In genomic region chr3:119145500-119146167, GRCh38 we compare ENCODE assay signal across 8 cellular contexts. TPM values are rescaled to one million over a fixed set of nuclear protein-coding genes. Genes with fewer than 3 reads are reported as not detected.
DNase-seq lines count a peak whose midpoint lies in the region; ATAC-seq lines count a peak whose summit lies in the region.

Gene TEX55, plus strand, starts transcription at chr3:119146165. Its CDS starts 25 bp downstream, at chr3:119146190.

- no peaks in the 10 kb centered on the region for H3K9me3 Mint-ChIP-seq in activated CD4-positive, alpha-beta T cell treated with anti-CD3 and anti-CD28 coated beads, Interleukin-2, amount 10 ng/mL, durations not matched to agents 7 days and 5 days
- H3K9me3 Mint-ChIP-seq in stimulated activated naive B cell treated with anti-CD40 and anti-IgM and Interleukin-4, amounts not matched to agents 10 μg/mL and 1 μg/mL and 100 μg/mL, for 72 hours: no peaks in the 10 kb centered on the region

- no peak within 1 kb of the TSS for H3K27ac Mint-ChIP-seq in activated CD4-positive, alpha-beta T cell treated with anti-CD3 and anti-CD28 coated beads, Interleukin-2, amount 10 ng/mL, durations not matched to agents 7 days and 5 days
- H3K27ac Mint-ChIP-seq in stimulated activated naive B cell treated with anti-CD40 and anti-IgM and Interleukin-4, amounts not matched to agents 10 μg/mL and 1 μg/mL and 100 μg/mL, for 72 hours: peak within 1 kb of the TSS; percentile 0

- no peaks in the 10 kb centered on the region for H3K27me3 Mint-ChIP-seq in activated CD4-positive, alpha-beta T cell treated with anti-CD3 and anti-CD28 coated beads, Interleukin-2, amount 10 ng/mL, durations not matched to agents 7 days and 5 days
- no peaks in the 10 kb centered on the region for H3K27me3 Mint-ChIP-seq in stimulated activated naive B cell treated with anti-CD40 and anti-IgM and Interleukin-4, amounts not matched to agents 10 μg/mL and 1 μg/mL and 100 μg/mL, for 72 hours

- no peaks in the 10 kb centered on the region for H3K27me3 ChIP-seq in H7 (ENCODE audit: control insufficient read depth, insufficient read depth, low read length)

- H3K4me3 Mint-ChIP-seq in activated CD4-positive, alpha-beta T cell treated with anti-CD3 and anti-CD28 coated beads, Interleukin-2, amount 10 ng/mL, durations not matched to agents 7 days and 5 days: no peak within 1 kb of the TSS
- H3K4me3 Mint-ChIP-seq in stimulated activated naive B cell treated with anti-CD40 and anti-IgM and Interleukin-4, amounts not matched to agents 10 μg/mL and 1 μg/mL and 100 μg/mL, for 72 hours: no peak within 1 kb of the TSS

- intact Hi-C loops in Right ventricle myocardium inferior (cut with DNase I) (loop anchor here (1.0 kb wide), 1 partner anchor 96 kb away; no protein-coding TSS in a partner anchor), cardiac septum (cut with DNase I) (loop anchor here (5.0 kb wide), 1 partner anchor 97 kb away; the partner anchor contains the start of gene B4GALT4)

- no peaks in the 10 kb centered on the region for H3K36me3 ChIP-seq in H7 (replicated peaks; ENCODE audit: control insufficient read depth, insufficient read depth, low read length)

- POLR2A ChIA-PET in activated CD4-positive, alpha-beta T cell treated with anti-CD3 and anti-CD28 coated beads, Interleukin-2, amount 10 ng/mL, durations not matched to agents 7 days and 5 days (lab: Charles Lee): no interaction called here

- DNase-seq in Right ventricle myocardium inferior (ENCODE audit: missing footprints) (no peak), cardiac septum (ENCODE audit: low spot score) (no peak), H7 (peak; percentile 82), NCI-H1436 treated with DMSO at 0.1 percent for 48 hours (lab: John Stamatoyannopoulos, UW) (peak; percentile 10), hepatic stellate cell (ENCODE audit: low spot score) (peak; percentile 73)
- DNase-seq in activated CD4-positive, alpha-beta T cell treated with anti-CD3 and anti-CD28 coated beads, Interleukin-2, amount 10 ng/mL, durations not matched to agents 7 days and 5 days: peak; percentile 19
- no peak for DNase-seq in stimulated activated naive B cell treated with anti-CD40 and anti-IgM and Interleukin-4, amounts not matched to agents 10 μg/mL and 1 μg/mL and 100 μg/mL, for 72 hours
- no peak for DNase-seq in central memory CD4-positive, alpha-beta T cell

- CTCF ChIA-PET in activated CD4-positive, alpha-beta T cell treated with anti-CD3 and anti-CD28 coated beads, Interleukin-2, amount 10 ng/mL, durations not matched to agents 7 days and 5 days (lab: Charles Lee): no interaction called here

- ATAC-seq in Right ventricle myocardium inferior: peak; percentile 46
- ATAC-seq in stimulated activated naive B cell treated with anti-CD40 and anti-IgM and Interleukin-4, amounts not matched to agents 10 μg/mL and 1 μg/mL and 100 μg/mL, for 72 hours (replicated peaks): peak; percentile 55 to 63

- H3K4me1 Mint-ChIP-seq in activated CD4-positive, alpha-beta T cell treated with anti-CD3 and anti-CD28 coated beads, Interleukin-2, amount 10 ng/mL, durations not matched to agents 7 days and 5 days: peaks cover 2% of the 10 kb centered on the region
- H3K4me1 Mint-ChIP-seq in stimulated activated naive B cell treated with anti-CD40 and anti-IgM and Interleukin-4, amounts not matched to agents 10 μg/mL and 1 μg/mL and 100 μg/mL, for 72 hours: no peaks in the 10 kb centered on the region

- H3K36me3 Mint-ChIP-seq in activated CD4-positive, alpha-beta T cell treated with anti-CD3 and anti-CD28 coated beads, Interleukin-2, amount 10 ng/mL, durations not matched to agents 7 days and 5 days (ENCODE audit: low read depth): no peaks in the 10 kb centered on the region
- H3K36me3 Mint-ChIP-seq in stimulated activated naive B cell treated with anti-CD40 and anti-IgM and Interleukin-4, amounts not matched to agents 10 μg/mL and 1 μg/mL and 100 μg/mL, for 72 hours: no peaks in the 10 kb centered on the region

- H3K4me3 ChIP-seq in H7 (ENCODE audit: insufficient read depth, low read depth, low read length): no peak within 1 kb of the TSS

RNA-seq across cellular contexts. Expression of gene TEX55, which starts in this region (rescaled TPM):
- total RNA-seq in Right ventricle myocardium inferior (not detected), cardiac septum (not detected)
- total RNA-seq in H7 (2014; rRNA removed; shearing (Covaris generic)): not detected in 2 replicates
- total RNA-seq in activated CD4-positive, alpha-beta T cell treated with anti-CD3 and anti-CD28 coated beads, Interleukin-2, amount 10 ng/mL, durations not matched to agents 7 days and 5 days: not detected

Comparison
In these comparisons a context has a peak if more than half of its experiments do, and no peak if none do; other contexts are left out.
1. Peak in ATAC-seq in Right ventricle myocardium inferior; RNA of the gene not detected or under 1 TPM.
2. Peak in DNase-seq in H7; RNA of the gene not detected or under 1 TPM.
3. Peak in DNase-seq in activated CD4-positive, alpha-beta T cell treated with anti-CD3 and anti-CD28 coated beads, Interleukin-2, amount 10 ng/mL, durations not matched to agents 7 days and 5 days; RNA of the gene not detected or under 1 TPM.
4. DNase-seq: peak in NCI-H1436 treated with DMSO at 0.1 percent for 48 hours (single experiment) and hepatic stellate cell (single experiment); none in Right ventricle myocardium inferior (single experiment), cardiac septum (single experiment), stimulated activated naive B cell treated with anti-CD40 and anti-IgM and Interleukin-4, amounts not matched to agents 10 μg/mL and 1 μg/mL and 100 μg/mL, for 72 hours (single experiment) and central memory CD4-positive, alpha-beta T cell (single experiment).